17 cellular contexts compared by ENCODE assay signal in genomic region chr14:71692496-71692895, GRCh38.
DNase-seq lines count a peak whose midpoint lies in the region; ATAC-seq and TF ChIP-seq lines count a peak whose summit lies in the region.
"Had no signal": no experiment of that assay in that cellular context is flagged by ENCODE, and none has a peak within 500 bp of the region (broad histone marks: within the 10 kb centered on the region; RNA-seq: fewer than 3 reads in every experiment).

No MANE protein-coding gene starts in this region.

- no peak overlapping the region for H3K4me2 ChIP-seq in neuronal stem cell (ENCODE audit: insufficient read depth, low read length, poor library complexity, severe bottlenecking)

- H2BK12ac ChIP-seq in neuronal stem cell (ENCODE audit: low read length), result no peak overlapping the region

- no peak overlapping the region for H2BK5ac ChIP-seq in neuronal stem cell (ENCODE audit: low read length)

- peaks cover 5 to 11% of the 10 kb centered on the region in 2 donors for H3K4me1 Mint-ChIP-seq in effector memory CD8-positive, alpha-beta T cell (ENCODE audit: low read depth in 2 of 2)

- H3K79me1 ChIP-seq in neuronal stem cell (ENCODE audit: low read depth, low read length), result no peaks in the 10 kb centered on the region

- no peak overlapping the region for H2AK5ac ChIP-seq in neuronal stem cell (ENCODE audit: low read depth, low read length)

- H3K27ac Mint-ChIP-seq in effector memory CD8-positive, alpha-beta T cell, result no peak overlapping the region
- H3K27ac Mint-ChIP-seq: activated T-cell treated with anti-CD3 and anti-CD28 coated beads, Interleukin-2, amount 50 U/mL, for 72 hours; nephron progenitor cell had no signal

- H3K36me3 Mint-ChIP-seq in effector memory CD8-positive, alpha-beta T cell (ENCODE audit: insufficient read depth), result peaks cover 3% of the 10 kb centered on the region

- no peak overlapping the region for H2BK15ac ChIP-seq in neuronal stem cell (ENCODE audit: low read length)

- H3K27me3 ChIP-seq in neuronal stem cell (ENCODE audit: control insufficient read depth in 3 of 3, insufficient read depth in 3 of 3, low read depth in 1 of 3, low read length in 3 of 3), result no peaks in the 10 kb centered on the region
- H3K27me3 ChIP-seq: breast epithelium, esophagus squamous epithelium, uterus had no signal

- ATAC-seq in effector memory CD8-positive, alpha-beta T cell (replicated peaks), result no peak
- ATAC-seq: activated CD4-positive, CD25-positive, alpha-beta regulatory T cell treated with anti-CD3 and anti-CD28 coated beads, Interleukin-2, amount 50 U/mL, for 24 hours; activated T-cell treated with anti-CD3 and anti-CD28 coated beads, Interleukin-2, amount 50 U/mL, for 72 hours had no signal

- H3K9ac ChIP-seq in neuronal stem cell (ENCODE audit: low read depth, low read length, poor library complexity), result no peak overlapping the region

- WGBS in neuronal stem cell (ENCODE audit: extremely low coverage in 2 of 2, insufficient read length in 2 of 2, insufficient replicate concordance in 1 of 2), 2 donors, result no CpG with 5 or more reads among the region's 4 CpGs

- H3K18ac ChIP-seq in neuronal stem cell (ENCODE audit: low read length), result no peak overlapping the region

- H4K8ac ChIP-seq in neuronal stem cell (ENCODE audit: low read depth, low read length), result no peak overlapping the region

- DNase-seq in AG08396 (ENCODE audit: low spot score), result peak; percentile 57
- DNase-seq in LNCaP clone FGC (ENCODE audit: low read depth), result peak; percentile 45
- DNase-seq in midbrain (lab: John Stamatoyannopoulos, UW), result peak; percentile 63
- DNase-seq in effector memory CD8-positive, alpha-beta T cell, result no peak
- DNase-seq in UCSD-AML1 (lab: John Stamatoyannopoulos, UW; ENCODE audit: unreplicated experiment), result no peak
- DNase-seq in neuronal stem cell (ENCODE audit: low spot score), result no peak
- DNase-seq in NK-92 treated with Interleukin-12 subunit alpha and Interleukin-12 subunit beta, amount 100 ng/mL, for 24 hours (lab: John Stamatoyannopoulos, UW), result no peak
- DNase-seq: activated T-cell treated with anti-CD3 and anti-CD28 coated beads, Interleukin-2, amount 50 U/mL, for 72 hours; esophagus squamous epithelium; kidney glomerular epithelial cell; NCI-H510A; nephron progenitor cell; SHP77 treated with DMSO at 0.1 percent for 48 hours; uterus had no signal

- H3K9me3 ChIP-seq in neuronal stem cell (replicated peaks in 1 of 2; ENCODE audit: control insufficient read depth in 2 of 2, insufficient read depth in 1 of 2, low read depth in 1 of 2, low read length in 2 of 2), result no peaks in the 10 kb centered on the region
- H3K9me3 ChIP-seq: breast epithelium, esophagus squamous epithelium, uterus had no signal

- H3K4me3 ChIP-seq in LNCaP clone FGC (ENCODE audit: low read depth, low read length), result no peak overlapping the region
- no peak overlapping the region for H3K4me3 ChIP-seq in neuronal stem cell (ENCODE audit: low read length in 2 of 2)
- H3K4me3 ChIP-seq: breast epithelium, esophagus squamous epithelium, uterus had no signal

- no peak overlapping the region for H3K4me3 Mint-ChIP-seq in effector memory CD8-positive, alpha-beta T cell
- H3K4me3 Mint-ChIP-seq: activated T-cell treated with anti-CD3 and anti-CD28 coated beads, Interleukin-2, amount 50 U/mL, for 72 hours; nephron progenitor cell had no signal

- no peak for TF ChIP-seq CTCF in LNCaP clone FGC (IDR thresholded peaks at IDR 0.05; ENCODE audit: control insufficient read depth, extremely low read depth, insufficient read depth)

- no peaks in the 10 kb centered on the region for H3K4me1 ChIP-seq in neuronal stem cell (ENCODE audit: control insufficient read depth in 2 of 2, insufficient read depth in 1 of 2, low read depth in 1 of 2, low read length in 2 of 2)
- H3K4me1 ChIP-seq: breast epithelium, esophagus squamous epithelium had no signal

- H3K27ac ChIP-seq in cingulate gyrus (ENCODE audit: low read depth, low read length) (peak overlapping the region; percentile 57), neuronal stem cell (replicated peaks; ENCODE audit: low read length) (no peak overlapping the region)
- H3K27ac ChIP-seq: breast epithelium, uterus had no signal

- no peak overlapping the region for H3K23ac ChIP-seq in neuronal stem cell (ENCODE audit: low read depth, low read length, poor library complexity)

- H3K27me3 Mint-ChIP-seq in effector memory CD8-positive, alpha-beta T cell, result no peaks in the 10 kb centered on the region

- no peak overlapping the region for H4K91ac ChIP-seq in neuronal stem cell (ENCODE audit: low read depth, low read length, poor library complexity)

- H2AFZ ChIP-seq in neuronal stem cell (ENCODE audit: low read length), result no peak overlapping the region

- H3K9me3 Mint-ChIP-seq in effector memory CD8-positive, alpha-beta T cell, result no peaks in the 10 kb centered on the region
- H3K9me3 Mint-ChIP-seq: nephron progenitor cell had no signal

- no peak overlapping the region for H3K4ac ChIP-seq in neuronal stem cell (ENCODE audit: low read length)

- no peak overlapping the region for H3K14ac ChIP-seq in neuronal stem cell (ENCODE audit: low read length)

- H2BK120ac ChIP-seq in neuronal stem cell (ENCODE audit: low read depth, low read length), result no peak overlapping the region

- H3K36me3 ChIP-seq in neuronal stem cell (replicated peaks in 1 of 2; ENCODE audit: control insufficient read depth in 2 of 2, insufficient read depth in 2 of 2, low read length in 2 of 2), result peaks cover 6 to 21% of the 10 kb centered on the region in 2 donors
- H3K36me3 ChIP-seq: breast epithelium, uterus had no signal

Comparison
In these comparisons a context has a peak if more than half of its experiments do, and no peak if none do; other contexts are left out.
1. DNase-seq: peak in AG08396 (single experiment), LNCaP clone FGC (single experiment) and midbrain (single experiment); none in effector memory CD8-positive, alpha-beta T cell (0 of 3), UCSD-AML1 (single experiment), neuronal stem cell (single experiment) and NK-92 treated with Interleukin-12 subunit alpha and Interleukin-12 subunit beta, amount 100 ng/mL, for 24 hours (single experiment).